In genomic region chr19:7098096-7098495, GRCh38 we compare ENCODE assay signal across 9 cellular contexts. TPM values are rescaled to one million over a fixed set of nuclear protein-coding genes. Genes with fewer than 3 reads are reported as not detected.
A peak's percentile ranks its signal among the peaks of the same experiment; 100 is the strongest.
DNase-seq lines count a peak whose midpoint lies in the region; ATAC-seq and TF ChIP-seq lines count a peak whose summit lies in the region.
"Had no signal": no experiment of that assay in that cellular context is flagged by ENCODE, and none has a peak within 500 bp of the region (broad histone marks: within the 10 kb centered on the region; RNA-seq: fewer than 3 reads in every experiment).

No MANE protein-coding gene starts in this region.

- H3K36me3 ChIP-seq in Panc1 (ENCODE audit: control insufficient read depth, insufficient read depth, low read length) (no peaks in the 10 kb centered on the region), endodermal cell (ENCODE audit: control insufficient read depth, insufficient read depth, low read length) (no peaks in the 10 kb centered on the region), parathyroid adenoma (ENCODE audit: control insufficient read depth, insufficient read depth, low read length) (no peaks in the 10 kb centered on the region), uterus (no peaks in the 10 kb centered on the region)

- no peak for TF ChIP-seq CTCF in GM12865 (IDR thresholded peaks at IDR 0.05; ENCODE audit: insufficient read depth, low read depth, low read length, missing control alignments)
- TF ChIP-seq CTCF in Panc1 (IDR thresholded peaks at IDR 0.05): no peak
- no peak for TF ChIP-seq CTCF in endodermal cell (conservative IDR thresholded peaks at IDR 0.05)
- no peak for TF ChIP-seq CTCF in parathyroid adenoma (IDR thresholded peaks at IDR 0.05)
- no peak for TF ChIP-seq CTCF in uterus (IDR thresholded peaks at IDR 0.05)

- H3K9me3 ChIP-seq in Panc1 (ENCODE audit: control insufficient read depth, insufficient read depth, low read depth, low read length): peaks cover 3% of the 10 kb centered on the region; the same call in 1 of the 2 replicates
- peaks cover 32% of the 10 kb centered on the region for H3K9me3 ChIP-seq in endodermal cell (ENCODE audit: control insufficient read depth, low read length)
- no peaks in the 10 kb centered on the region for H3K9me3 ChIP-seq in parathyroid adenoma (ENCODE audit: control insufficient read depth, low read length)
- H3K9me3 ChIP-seq in uterus: no peaks in the 10 kb centered on the region

- 89 to 95% methylated on average over 1 to 3 of the region's 3 CpGs for WGBS in endodermal cell (ENCODE audit: insufficient coverage in 1 of 2, insufficient read length in 1 of 2), 2 experiments

- TF ChIP-seq POLR2A in uterus (IDR thresholded peaks at IDR 0.05): no peak

- intact Hi-C loops in Panc1 (cut with micrococcal nuclease; ENCODE audit: unreplicated experiment) (no loop called here), uterus (cut with DNase I; ENCODE audit: low total_unique reads) (no loop called here), posterior vena cava (cut with DNase I) (loop anchor here in 1 of 2 donors (5.0 kb wide), 1 partner anchor 901 kb away; no protein-coding TSS in a partner anchor)

- ATAC-seq in Panc1: no peak
- no peak for ATAC-seq in GM19455 (IDR thresholded peaks at IDR 0.05; ENCODE audit: unreplicated experiment)
- no peak for ATAC-seq in GM21717 (IDR thresholded peaks at IDR 0.05; ENCODE audit: unreplicated experiment)

- H3K27ac ChIP-seq in Panc1 (ENCODE audit: low read length) (peak overlapping the region; percentile 89), endodermal cell (ENCODE audit: low read depth, low read length) (no peak overlapping the region), parathyroid adenoma (peak overlapping the region; percentile 85), uterus (peak overlapping the region in 1 of 2 donors; percentile 100)

- peaks cover 28% of the 10 kb centered on the region for H3K36me3 Mint-ChIP-seq in endodermal cell (ENCODE audit: low read depth)

- H3K27me3 Mint-ChIP-seq in endodermal cell (ENCODE audit: insufficient read depth): peaks cover 9% of the 10 kb centered on the region

- POLR2A ChIA-PET in Panc1 (lab: Charles Lee): no interaction called here

- in situ Hi-C loops in Panc1 (cut with HindIII; ENCODE audit: low pct_unique_long_range_greater_than_20kb, low sequenced_read_pairs): no loop called here

- BruUV-seq in Panc1 (replicated peaks; lab: Mats Ljungman, UMichigan): TSS peak; percentile 88

- peak overlapping the region; percentile 82 for H2AFZ ChIP-seq in parathyroid adenoma

- H3K4me3 ChIP-seq in GM12865 (ENCODE audit: low read depth, low read length) (peak overlapping the region; percentile 64), Panc1 (ENCODE audit: low read depth in 2 of 2, low read length in 2 of 2) (peak overlapping the region; percentile 66 to 71; a peak in 3 of 4 replicates), endodermal cell (ENCODE audit: low read length) (peak overlapping the region; percentile 92), parathyroid adenoma (ENCODE audit: low read depth, low read length) (peak overlapping the region; percentile 99), uterus (no peak overlapping the region)

- H3K4me1 Mint-ChIP-seq in endodermal cell: no peaks in the 10 kb centered on the region

- H3K27me3 ChIP-seq in Panc1 (ENCODE audit: control insufficient read depth, insufficient read depth, low read length) (no peaks in the 10 kb centered on the region), endodermal cell (ENCODE audit: control insufficient read depth, insufficient read depth, low read length, poor library complexity, severe bottlenecking) (no peaks in the 10 kb centered on the region), parathyroid adenoma (ENCODE audit: control insufficient read depth, insufficient read depth, low read length) (no peaks in the 10 kb centered on the region), uterus (no peaks in the 10 kb centered on the region)

- peak overlapping the region; percentile 84 for H3K4me3 Mint-ChIP-seq in endodermal cell

- H3K9ac ChIP-seq in endodermal cell (ENCODE audit: extremely low read depth, low read length, poor library complexity, severe bottlenecking) (no peak overlapping the region), parathyroid adenoma (no peak overlapping the region)

- DNase-seq in GM12865 (ENCODE audit: low read depth): no peak
- DNase-seq in Panc1 (ENCODE audit: low read depth, low spot score): no peak
- DNase-seq in endodermal cell: no peak
- DNase-seq in uterus: no peak
- DNase-seq in posterior vena cava (ENCODE audit: low spot score): no peak

- H3K4me2 ChIP-seq in parathyroid adenoma (ENCODE audit: low read length): peak overlapping the region; percentile 99

- H3K79me2 ChIP-seq in parathyroid adenoma: no peaks in the 10 kb centered on the region

- CTCF ChIA-PET in Panc1 (lab: Charles Lee): no interaction called here

- H3K9me3 Mint-ChIP-seq in endodermal cell: peaks cover 46% of the 10 kb centered on the region

- peak overlapping the region; percentile 96 for H3K27ac Mint-ChIP-seq in endodermal cell

- no peaks in the 10 kb centered on the region; the same call in 1 of the 2 replicates for H3K4me1 ChIP-seq in Panc1 (ENCODE audit: control insufficient read depth, insufficient read depth, low read length)
- peaks cover 2% of the 10 kb centered on the region for H3K4me1 ChIP-seq in endodermal cell (ENCODE audit: control insufficient read depth, insufficient read depth, low read length)
- peaks cover 3% of the 10 kb centered on the region for H3K4me1 ChIP-seq in parathyroid adenoma
- H3K4me1 ChIP-seq in uterus: no peaks in the 10 kb centered on the region

RNA-seq across cellular contexts. Expression of gene ZNF557, which starts 28.6 kb away (rescaled TPM):
- 7.6 TPM for total RNA-seq in Panc1 (2021; ENCODE audit: unreplicated experiment)
- polyA plus RNA-seq in Panc1 (2012; ENCODE audit: insufficient read length): 4.1 TPM
- 1 to 10 TPM; 8.3 to 9.8 TPM for total RNA-seq in endodermal cell
- 4.5 TPM for polyA plus RNA-seq in endodermal cell (2013, experiment 1 of 2)
- 4.8 TPM for polyA plus RNA-seq in endodermal cell (2013, experiment 2 of 2)
- 10 to 100 TPM in 3 of 4 donors, 1 to 10 TPM in 1; 7.6 to 34.9 (median 15.7) TPM for total RNA-seq in uterus
- total RNA-seq in posterior vena cava: 1 to 10 TPM; 8.2 TPM

RNA-seq across cellular contexts. Expression of gene MBD3L3, which starts 39.6 kb away (rescaled TPM):
- total RNA-seq in Panc1 (2021; ENCODE audit: unreplicated experiment) (not detected), endodermal cell (not detected), uterus (not detected), posterior vena cava (not detected)
- polyA plus RNA-seq in Panc1 (2012; ENCODE audit: insufficient read length): not detected
- polyA plus RNA-seq in endodermal cell (2013, experiment 1 of 2): not detected
- not detected for polyA plus RNA-seq in endodermal cell (2013, experiment 2 of 2)
- total RNA-seq: sciatic nerve had no signal

RNA-seq across cellular contexts. Expression of gene MBD3L2, which starts 49.0 kb away (rescaled TPM):
- total RNA-seq in Panc1 (2021; ENCODE audit: unreplicated experiment) (not detected), endodermal cell (not detected), uterus (not detected), posterior vena cava (not detected)
- not detected for polyA plus RNA-seq in Panc1 (2012; ENCODE audit: insufficient read length)
- polyA plus RNA-seq in endodermal cell (2013, experiment 1 of 2): not detected
- polyA plus RNA-seq in endodermal cell (2013, experiment 2 of 2): not detected
- total RNA-seq: sciatic nerve had no signal

RNA-seq across cellular contexts. Expression of gene MBD3L4, which starts 58.1 kb away (rescaled TPM):
- total RNA-seq in Panc1 (2021; ENCODE audit: unreplicated experiment) (not detected), endodermal cell (not detected), uterus (not detected), posterior vena cava (not detected)
- not detected for polyA plus RNA-seq in Panc1 (2012; ENCODE audit: insufficient read length)
- polyA plus RNA-seq in endodermal cell (2013, experiment 1 of 2): not detected
- polyA plus RNA-seq in endodermal cell (2013, experiment 2 of 2): not detected
- total RNA-seq: sciatic nerve had no signal

Comparison
In these comparisons a context has a peak if more than half of its experiments do, and no peak if none do; other contexts are left out.
1. H3K4me3 ChIP-seq: peak in GM12865 (single experiment), Panc1 (2 of 2), endodermal cell (single experiment) and parathyroid adenoma (single experiment); none in uterus (0 of 2).